In the genomic region with DNA sequence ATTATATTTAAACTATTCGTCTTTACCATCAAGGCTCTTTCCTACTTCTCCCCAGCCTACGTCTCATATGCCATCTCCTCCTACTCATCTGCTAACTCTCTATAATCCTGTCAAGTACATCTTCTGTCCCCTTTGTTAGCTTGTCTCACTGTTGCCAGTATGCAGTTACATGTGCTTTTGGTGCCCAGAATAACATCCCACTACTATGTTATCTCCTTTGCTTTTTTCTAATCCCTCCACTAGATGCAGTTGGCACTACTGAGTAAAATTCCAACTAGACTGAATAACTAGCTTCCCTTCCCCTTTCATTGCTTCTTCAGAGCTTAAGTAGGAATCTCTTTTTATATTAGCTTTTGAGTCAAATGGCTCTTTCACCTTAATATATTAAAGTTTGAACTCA, we compare ENCODE assay signal across 1 cellular context.
TF ChIP-seq lines count a peak whose summit lies in the region.

No MANE protein-coding gene starts in this region.

TF ChIP-seq in K562, 482 proteins besides CTCF, POLR2A, EP300 and RAD21 (continued from another document):
- TF ChIP-seq, protein P1, sequence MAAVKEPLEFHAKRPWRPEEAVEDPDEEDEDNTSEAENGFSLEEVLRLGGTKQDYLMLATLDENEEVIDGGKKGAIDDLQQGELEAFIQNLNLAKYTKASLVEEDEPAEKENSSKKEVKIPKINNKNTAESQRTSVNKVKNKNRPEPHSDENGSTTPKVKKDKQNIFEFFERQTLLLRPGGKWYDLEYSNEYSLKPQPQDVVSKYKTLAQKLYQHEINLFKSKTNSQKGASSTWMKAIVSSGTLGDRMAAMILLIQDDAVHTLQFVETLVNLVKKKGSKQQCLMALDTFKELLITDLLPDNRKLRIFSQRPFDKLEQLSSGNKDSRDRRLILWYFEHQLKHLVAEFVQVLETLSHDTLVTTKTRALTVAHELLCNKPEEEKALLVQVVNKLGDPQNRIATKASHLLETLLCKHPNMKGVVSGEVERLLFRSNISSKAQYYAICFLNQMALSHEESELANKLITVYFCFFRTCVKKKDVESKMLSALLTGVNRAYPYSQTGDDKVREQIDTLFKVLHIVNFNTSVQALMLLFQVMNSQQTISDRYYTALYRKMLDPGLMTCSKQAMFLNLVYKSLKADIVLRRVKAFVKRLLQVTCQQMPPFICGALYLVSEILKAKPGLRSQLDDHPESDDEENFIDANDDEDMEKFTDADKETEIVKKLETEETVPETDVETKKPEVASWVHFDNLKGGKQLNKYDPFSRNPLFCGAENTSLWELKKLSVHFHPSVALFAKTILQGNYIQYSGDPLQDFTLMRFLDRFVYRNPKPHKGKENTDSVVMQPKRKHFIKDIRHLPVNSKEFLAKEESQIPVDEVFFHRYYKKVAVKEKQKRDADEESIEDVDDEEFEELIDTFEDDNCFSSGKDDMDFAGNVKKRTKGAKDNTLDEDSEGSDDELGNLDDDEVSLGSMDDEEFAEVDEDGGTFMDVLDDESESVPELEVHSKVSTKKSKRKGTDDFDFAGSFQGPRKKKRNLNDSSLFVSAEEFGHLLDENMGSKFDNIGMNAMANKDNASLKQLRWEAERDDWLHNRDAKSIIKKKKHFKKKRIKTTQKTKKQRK (IDR thresholded peaks at IDR 0.05; ENCODE audit: borderline replicate concordance, low read depth, low read length): no peak
- TF ChIP-seq, protein P2, sequence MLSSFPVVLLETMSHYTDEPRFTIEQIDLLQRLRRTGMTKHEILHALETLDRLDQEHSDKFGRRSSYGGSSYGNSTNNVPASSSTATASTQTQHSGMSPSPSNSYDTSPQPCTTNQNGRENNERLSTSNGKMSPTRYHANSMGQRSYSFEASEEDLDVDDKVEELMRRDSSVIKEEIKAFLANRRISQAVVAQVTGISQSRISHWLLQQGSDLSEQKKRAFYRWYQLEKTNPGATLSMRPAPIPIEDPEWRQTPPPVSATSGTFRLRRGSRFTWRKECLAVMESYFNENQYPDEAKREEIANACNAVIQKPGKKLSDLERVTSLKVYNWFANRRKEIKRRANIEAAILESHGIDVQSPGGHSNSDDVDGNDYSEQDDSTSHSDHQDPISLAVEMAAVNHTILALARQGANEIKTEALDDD (IDR thresholded peaks at IDR 0.05): 0 out of 2 replicates have a peak, but pooled peaks have one; percentile 15
- TF ChIP-seq ZNF3 (CRISPR knock-in tag; IDR thresholded peaks at IDR 0.05): no peak
